ENCODE assay signal across 18 cellular contexts in the genomic region with DNA sequence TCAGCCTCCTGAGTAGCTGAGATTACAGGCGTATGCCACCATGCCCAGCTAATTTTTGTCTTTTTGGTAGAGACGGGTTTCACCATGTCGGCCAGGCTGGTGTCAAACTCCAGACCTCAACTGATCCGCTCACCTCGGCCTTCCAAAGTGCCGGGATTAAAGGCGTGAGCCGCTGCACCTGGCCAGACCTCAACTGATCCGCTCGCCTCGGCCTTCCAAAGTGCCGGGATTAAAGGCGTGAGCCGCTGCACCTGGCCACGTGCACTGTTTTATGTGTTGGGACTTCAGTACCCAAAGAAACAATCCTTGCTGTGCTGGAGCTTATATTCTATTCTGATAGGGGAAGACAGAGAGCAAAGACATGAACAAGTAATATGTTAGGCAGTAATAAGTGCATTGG. TPM values are rescaled to one million over a fixed set of nuclear protein-coding genes. Genes with fewer than 3 reads are reported as not detected.
DNase-seq lines count a peak whose midpoint lies in the region; ATAC-seq and TF ChIP-seq lines count a peak whose summit lies in the region.
"Had no signal": no experiment of that assay in that cellular context is flagged by ENCODE, and none has a peak within 500 bp of the region (broad histone marks: within the 10 kb centered on the region; RNA-seq: fewer than 3 reads in every experiment).

No MANE protein-coding gene starts in this region.

- TF ChIP-seq CTCF in osteoblast (IDR thresholded peaks at IDR 0.05; ENCODE audit: extremely low read depth, low read depth, low read length): no peak

- no peak for ATAC-seq in T-helper 17 cell
- no peak for ATAC-seq in effector memory CD8-positive, alpha-beta T cell (replicated peaks)
- ATAC-seq: esophagus mucosa had no signal

- peaks cover 74% of the 10 kb centered on the region for H3K79me2 ChIP-seq in osteoblast (ENCODE audit: insufficient read depth, low read length)

- peak overlapping the region; percentile 83 for H3K27ac Mint-ChIP-seq in activated naive CD4-positive, alpha-beta T cell treated with anti-CD3 and anti-CD28 coated beads, Interleukin-2, amount 50 U/mL, for 24 hours
- H3K27ac Mint-ChIP-seq in T-helper 17 cell: peak overlapping the region; percentile 98
- peak overlapping the region; percentile 76 to 81 for H3K27ac Mint-ChIP-seq in effector memory CD8-positive, alpha-beta T cell

- no peaks in the 10 kb centered on the region for H3K27me3 Mint-ChIP-seq in activated naive CD4-positive, alpha-beta T cell treated with anti-CD3 and anti-CD28 coated beads, Interleukin-2, amount 50 U/mL, for 24 hours
- H3K27me3 Mint-ChIP-seq in T-helper 17 cell: no peaks in the 10 kb centered on the region
- H3K27me3 Mint-ChIP-seq in effector memory CD8-positive, alpha-beta T cell: no peaks in the 10 kb centered on the region

- H3K9me3 Mint-ChIP-seq in activated naive CD4-positive, alpha-beta T cell treated with anti-CD3 and anti-CD28 coated beads, Interleukin-2, amount 50 U/mL, for 24 hours: no peaks in the 10 kb centered on the region
- no peaks in the 10 kb centered on the region for H3K9me3 Mint-ChIP-seq in effector memory CD8-positive, alpha-beta T cell

- no peaks in the 10 kb centered on the region for H3K36me3 ChIP-seq in osteoblast (ENCODE audit: insufficient read depth, low read length)
- H3K36me3 ChIP-seq: brain microvascular endothelial cell, SJSA1 had no signal

- peaks cover 4% of the 10 kb centered on the region for H3K36me3 Mint-ChIP-seq in activated naive CD4-positive, alpha-beta T cell treated with anti-CD3 and anti-CD28 coated beads, Interleukin-2, amount 50 U/mL, for 24 hours
- peaks cover 2% of the 10 kb centered on the region for H3K36me3 Mint-ChIP-seq in T-helper 17 cell (ENCODE audit: low read depth)
- H3K36me3 Mint-ChIP-seq in effector memory CD8-positive, alpha-beta T cell (ENCODE audit: insufficient read depth): peaks cover 5% of the 10 kb centered on the region

- no peaks in the 10 kb centered on the region for H3K27me3 ChIP-seq in osteoblast (ENCODE audit: insufficient read depth, low read length)
- H3K27me3 ChIP-seq: brain microvascular endothelial cell, dorsolateral prefrontal cortex, SJSA1 had no signal

- peaks cover 40% of the 10 kb centered on the region for H4K20me1 ChIP-seq in osteoblast (ENCODE audit: insufficient read depth, low read length)

- no peaks in the 10 kb centered on the region for H3K4me1 ChIP-seq in osteoblast (ENCODE audit: insufficient read depth, low read length)
- H3K4me1 ChIP-seq: SJSA1 had no signal

- DNase-seq in activated naive CD4-positive, alpha-beta T cell treated with anti-CD3 and anti-CD28 coated beads, Interleukin-2, amount 50 U/mL, for 16 hours: no peak
- no peak for DNase-seq in T-helper 17 cell
- no peak for DNase-seq in effector memory CD8-positive, alpha-beta T cell
- DNase-seq in iPS-NIHi11 (ENCODE audit: low spot score): no peak
- no peak for DNase-seq in NCI-H1048 (lab: John Stamatoyannopoulos, UW)
- no peak for DNase-seq in SKM-1 treated with dmso at 0.1 percent for 144 hours (lab: John Stamatoyannopoulos, UW; ENCODE audit: unreplicated experiment)
- DNase-seq in osteoblast (ENCODE audit: insufficient read length, low spot score, missing footprints): no peak
- DNase-seq: activated gamma-delta T cell treated with Interleukin-2 at 50 U/mL for 16 hours; brain microvascular endothelial cell; DMS 273 treated with DMSO at 0.1 percent for 48 hours; dorsolateral prefrontal cortex; head of caudate nucleus; NCI-H1694; NCI-H446 treated with DMSO at 0.1 percent for 48 hours; stimulated activated CD4-positive, alpha-beta T cell treated with anti-CD3 and anti-CD28 coated beads, Interleukin-15, amount 100 ng/mL, for 24 hours had no signal

- H2AFZ ChIP-seq in osteoblast (ENCODE audit: low read length): no peak overlapping the region

- peak overlapping the region; percentile 37 for H3K4me3 Mint-ChIP-seq in activated naive CD4-positive, alpha-beta T cell treated with anti-CD3 and anti-CD28 coated beads, Interleukin-2, amount 50 U/mL, for 24 hours
- peak overlapping the region; percentile 96 for H3K4me3 Mint-ChIP-seq in T-helper 17 cell
- peak overlapping the region; percentile 69 to 71 for H3K4me3 Mint-ChIP-seq in effector memory CD8-positive, alpha-beta T cell

- H3K27ac ChIP-seq in osteoblast (ENCODE audit: low read depth, low read length): no peak overlapping the region
- H3K27ac ChIP-seq: brain microvascular endothelial cell, dorsolateral prefrontal cortex, SJSA1 had no signal

- no peak overlapping the region for H3K4me2 ChIP-seq in osteoblast (ENCODE audit: insufficient read depth, low read length)

- no peak overlapping the region for H3K4me3 ChIP-seq in osteoblast (ENCODE audit: insufficient read depth, low read length)
- H3K4me3 ChIP-seq: dorsolateral prefrontal cortex, SJSA1 had no signal

- H3K4me1 Mint-ChIP-seq in activated naive CD4-positive, alpha-beta T cell treated with anti-CD3 and anti-CD28 coated beads, Interleukin-2, amount 50 U/mL, for 24 hours: peaks cover 93% of the 10 kb centered on the region
- peaks cover 79% of the 10 kb centered on the region for H3K4me1 Mint-ChIP-seq in T-helper 17 cell
- peaks cover 74 to 82% of the 10 kb centered on the region in 2 donors for H3K4me1 Mint-ChIP-seq in effector memory CD8-positive, alpha-beta T cell (ENCODE audit: low read depth in 2 of 2)

- H3K9me3 ChIP-seq in T-helper 17 cell (ENCODE audit: control insufficient read depth, low read length, poor library complexity, severe bottlenecking): no peaks in the 10 kb centered on the region
- H3K9me3 ChIP-seq in osteoblast (ENCODE audit: low read depth, low read length): no peaks in the 10 kb centered on the region
- H3K9me3 ChIP-seq: SJSA1 had no signal

RNA-seq across cellular contexts. Expression of gene TRAF5, which starts 10.1 kb away (rescaled TPM):
- total RNA-seq in T-helper 17 cell (10 to 100 TPM; 52.3 to 59.9 TPM), osteoblast (15.9 and 17.4 TPM in 2 replicates)

Comparison
In these comparisons a context has a peak if more than half of its experiments do, and no peak if none do; other contexts are left out.
1. H3K4me3 Mint-ChIP-seq: peak in every context shown above with its lines; median percentile 96 in T-helper 17 cell; 70 in effector memory CD8-positive, alpha-beta T cell; 37 in activated naive CD4-positive, alpha-beta T cell treated with anti-CD3 and anti-CD28 coated beads, Interleukin-2, amount 50 U/mL, for 24 hours.